ENCODE assay signal across 8 cellular contexts in the genomic region with DNA sequence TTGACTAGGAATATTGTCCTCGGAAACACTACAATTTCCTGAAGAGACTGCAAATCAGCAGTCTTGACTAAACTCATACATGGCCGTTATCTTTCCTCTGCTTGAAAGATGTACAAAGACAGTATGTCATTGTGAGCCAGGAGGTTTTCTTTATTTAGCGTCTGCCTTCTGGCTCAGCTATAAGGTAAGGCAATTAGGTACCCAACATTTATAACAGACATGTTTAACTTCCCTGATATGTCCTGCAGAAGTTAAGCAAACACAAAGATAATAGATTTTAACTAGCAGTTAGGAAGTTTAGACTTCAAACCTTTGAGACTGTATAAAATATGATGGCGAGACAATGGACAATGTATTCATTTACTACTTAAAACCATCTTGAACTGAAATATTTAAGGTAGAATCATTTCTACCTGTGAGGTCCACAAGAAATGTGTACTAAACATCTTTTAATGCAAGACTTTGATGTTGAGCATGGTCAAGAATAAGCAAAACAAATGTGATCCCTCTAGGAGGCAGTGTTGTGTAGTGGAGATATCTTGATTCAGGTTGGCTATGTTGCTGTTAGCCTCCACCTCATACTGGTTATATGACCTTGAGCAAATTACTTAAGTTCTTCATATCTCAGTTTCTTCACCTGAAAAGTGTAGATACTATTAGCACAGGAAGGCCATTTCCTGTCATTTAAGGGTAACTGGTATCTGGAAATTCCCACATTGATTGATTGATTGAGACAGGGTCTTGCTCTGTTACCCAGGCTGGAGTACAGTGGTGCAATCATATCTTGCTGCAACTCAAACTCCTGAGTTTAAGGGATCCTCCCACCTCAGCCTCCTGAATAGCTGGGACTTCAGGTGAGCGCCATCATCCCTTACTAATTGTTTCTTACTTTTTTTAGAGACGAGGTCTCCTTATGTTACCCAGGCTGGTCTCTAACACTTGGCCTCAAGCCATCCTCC.
A peak's percentile ranks its signal among the peaks of the same experiment; 100 is the strongest.
DNase-seq lines count a peak whose midpoint lies in the region; ATAC-seq, FAIRE-seq and TF ChIP-seq lines count a peak whose summit lies in the region.

No MANE protein-coding gene starts in this region.

- H3K36me3 Mint-ChIP-seq in astrocyte (ENCODE audit: low read depth, unreplicated experiment), result no peaks in the 10 kb centered on the region

- H4K20me1 ChIP-seq in GM23248 (ENCODE audit: insufficient read depth) (no peaks in the 10 kb centered on the region), astrocyte (ENCODE audit: insufficient read depth, low read length) (no peaks in the 10 kb centered on the region)

- no peak overlapping the region for H3K4me3 Mint-ChIP-seq in astrocyte (ENCODE audit: unreplicated experiment)

- WGBS in GM23248 (ENCODE audit: low coverage in 1 of 2, low lambda C conversion rate in 2 of 2, missing lambda C conversion rate in 2 of 2), 2 experiments, result 76 to 79% methylated on average over 6 of the region's 6 CpGs

- DNase-seq in GM03348 (ENCODE audit: low spot score) (peak; percentile 69), GM23248 (peak; percentile 73), NCI-H1694 treated with DMSO at 0.1 percent for 48 hours (lab: John Stamatoyannopoulos, UW) (peak; percentile 34), astrocyte (ENCODE audit: low read depth) (peak; percentile 48), left lung (no peak), C1 segment of cervical spinal cord (lab: John Stamatoyannopoulos, UW) (no peak)
- no peak for DNase-seq in activated T-cell treated with anti-CD3 and anti-CD28 coated beads, Interleukin-2, amount 50 U/mL, for 1 hour
- DNase-seq in activated CD8-positive, alpha-beta memory T cell treated with anti-CD3 and anti-CD28 coated beads, Interleukin-2, amount 50 U/mL, for 4 hours, result no peak

- intact Hi-C loops in left lung (cut with DNase I), result no loop called here

- no peak overlapping the region for H3K4me3 ChIP-seq in GM23248
- H3K4me3 ChIP-seq in astrocyte (ENCODE audit: insufficient read depth, low read depth, low read length), result no peak overlapping the region
- no peak overlapping the region for H3K4me3 ChIP-seq in left lung

- H3K27ac Mint-ChIP-seq in astrocyte (ENCODE audit: unreplicated experiment), result no peak overlapping the region

- no peaks in the 10 kb centered on the region for H3K9me2 ChIP-seq in GM23248 (ENCODE audit: insufficient read depth)

- H3K4me1 ChIP-seq in GM23248 (ENCODE audit: insufficient read depth) (no peaks in the 10 kb centered on the region), astrocyte (ENCODE audit: insufficient read depth, low read length) (peaks cover 7% of the 10 kb centered on the region), left lung (no peaks in the 10 kb centered on the region)

- peak; percentile 96 for ATAC-seq in left lung

- no peaks in the 10 kb centered on the region for H3F3A ChIP-seq in GM23248 (ENCODE audit: insufficient read depth)

- H3K9me3 ChIP-seq in GM23248 (ENCODE audit: low read depth), result no peaks in the 10 kb centered on the region
- no peaks in the 10 kb centered on the region for H3K9me3 ChIP-seq in astrocyte (ENCODE audit: insufficient read depth, low read depth, low read length)
- H3K9me3 ChIP-seq in left lung, result no peaks in the 10 kb centered on the region

- FAIRE-seq in astrocyte (lab: Jason Lieb, UNC), result no peak

- H3K36me3 ChIP-seq in GM23248 (ENCODE audit: low read depth) (no peaks in the 10 kb centered on the region), astrocyte (ENCODE audit: insufficient read depth, low read length) (no peaks in the 10 kb centered on the region), left lung (no peaks in the 10 kb centered on the region)

- H3K4me1 Mint-ChIP-seq in astrocyte (ENCODE audit: low read depth, unreplicated experiment), result peaks cover 6% of the 10 kb centered on the region

- no peaks in the 10 kb centered on the region for H3K27me3 ChIP-seq in GM23248 (replicated peaks; ENCODE audit: insufficient read depth)
- no peaks in the 10 kb centered on the region for H3K27me3 ChIP-seq in astrocyte (ENCODE audit: insufficient read depth, low read length)
- no peaks in the 10 kb centered on the region for H3K27me3 ChIP-seq in left lung

- H2AFZ ChIP-seq in GM23248 (no peak overlapping the region), astrocyte (ENCODE audit: low read depth, low read length) (no peak overlapping the region)

- no peaks in the 10 kb centered on the region for H3K27me3 Mint-ChIP-seq in astrocyte (ENCODE audit: low read depth, unreplicated experiment)

- no peak overlapping the region for H3K9ac ChIP-seq in GM23248
- no peak overlapping the region for H3K9ac ChIP-seq in astrocyte (ENCODE audit: low read length)

- in situ Hi-C loops in GM23248 (cut with MboI), result no loop called here

- H3K4me2 ChIP-seq in GM23248 (ENCODE audit: unreplicated experiment) (no peak overlapping the region), astrocyte (ENCODE audit: low read length) (no peak overlapping the region)

- H3K79me2 ChIP-seq in GM23248 (ENCODE audit: insufficient read depth) (no peaks in the 10 kb centered on the region), astrocyte (ENCODE audit: insufficient read depth, low read length) (no peaks in the 10 kb centered on the region)

- no peak overlapping the region for H3K27ac ChIP-seq in GM23248
- no peak overlapping the region for H3K27ac ChIP-seq in astrocyte (ENCODE audit: low read depth, low read length)
- H3K27ac ChIP-seq in left lung, result no peak overlapping the region

- peak; percentile 51 for TF ChIP-seq CTCF in astrocyte (IDR thresholded peaks at IDR 0.05; ENCODE audit: insufficient read depth, low read depth, low read length)
- TF ChIP-seq CTCF in left lung (IDR thresholded peaks at IDR 0.05), result peak in 1 of 2 donors; percentile 43

- H3K9me3 Mint-ChIP-seq in astrocyte (ENCODE audit: unreplicated experiment), result no peaks in the 10 kb centered on the region

Comparison
In these comparisons a context has a peak if more than half of its experiments do, and no peak if none do; other contexts are left out.
1. DNase-seq: peak in GM03348 (single experiment), GM23248 (single experiment), NCI-H1694 treated with DMSO at 0.1 percent for 48 hours (single experiment) and astrocyte (single experiment); none in left lung (0 of 2), C1 segment of cervical spinal cord (0 of 14), activated T-cell treated with anti-CD3 and anti-CD28 coated beads, Interleukin-2, amount 50 U/mL, for 1 hour (single experiment) and activated CD8-positive, alpha-beta memory T cell treated with anti-CD3 and anti-CD28 coated beads, Interleukin-2, amount 50 U/mL, for 4 hours (single experiment).